Comparison of ENCODE assay signal across 1 cellular context in the genomic region with DNA sequence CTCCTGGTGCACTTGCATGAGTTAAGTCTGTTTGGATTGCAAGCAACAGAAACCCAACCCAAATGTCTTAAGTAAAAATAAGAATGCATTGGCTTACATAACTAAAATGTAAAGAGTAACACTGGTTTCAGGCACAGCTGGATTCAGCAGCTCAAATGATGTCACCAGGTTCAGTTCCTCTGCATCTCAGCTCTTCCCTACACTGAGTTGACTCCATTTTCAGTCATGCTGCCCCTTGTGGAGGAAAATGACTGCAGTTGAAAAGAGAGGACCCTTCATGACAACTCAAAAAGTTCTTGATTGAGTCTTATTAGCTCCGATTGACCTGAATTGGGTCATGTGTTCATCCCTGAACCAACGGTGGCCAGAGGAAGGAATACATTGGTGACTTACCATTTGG.
TF ChIP-seq lines count a peak whose summit lies in the region.

No MANE protein-coding gene starts in this region.

TF ChIP-seq in GM23338, 12 proteins besides CTCF, POLR2A, EP300 and RAD21 (continued from another document):
- TF ChIP-seq, protein P1, sequence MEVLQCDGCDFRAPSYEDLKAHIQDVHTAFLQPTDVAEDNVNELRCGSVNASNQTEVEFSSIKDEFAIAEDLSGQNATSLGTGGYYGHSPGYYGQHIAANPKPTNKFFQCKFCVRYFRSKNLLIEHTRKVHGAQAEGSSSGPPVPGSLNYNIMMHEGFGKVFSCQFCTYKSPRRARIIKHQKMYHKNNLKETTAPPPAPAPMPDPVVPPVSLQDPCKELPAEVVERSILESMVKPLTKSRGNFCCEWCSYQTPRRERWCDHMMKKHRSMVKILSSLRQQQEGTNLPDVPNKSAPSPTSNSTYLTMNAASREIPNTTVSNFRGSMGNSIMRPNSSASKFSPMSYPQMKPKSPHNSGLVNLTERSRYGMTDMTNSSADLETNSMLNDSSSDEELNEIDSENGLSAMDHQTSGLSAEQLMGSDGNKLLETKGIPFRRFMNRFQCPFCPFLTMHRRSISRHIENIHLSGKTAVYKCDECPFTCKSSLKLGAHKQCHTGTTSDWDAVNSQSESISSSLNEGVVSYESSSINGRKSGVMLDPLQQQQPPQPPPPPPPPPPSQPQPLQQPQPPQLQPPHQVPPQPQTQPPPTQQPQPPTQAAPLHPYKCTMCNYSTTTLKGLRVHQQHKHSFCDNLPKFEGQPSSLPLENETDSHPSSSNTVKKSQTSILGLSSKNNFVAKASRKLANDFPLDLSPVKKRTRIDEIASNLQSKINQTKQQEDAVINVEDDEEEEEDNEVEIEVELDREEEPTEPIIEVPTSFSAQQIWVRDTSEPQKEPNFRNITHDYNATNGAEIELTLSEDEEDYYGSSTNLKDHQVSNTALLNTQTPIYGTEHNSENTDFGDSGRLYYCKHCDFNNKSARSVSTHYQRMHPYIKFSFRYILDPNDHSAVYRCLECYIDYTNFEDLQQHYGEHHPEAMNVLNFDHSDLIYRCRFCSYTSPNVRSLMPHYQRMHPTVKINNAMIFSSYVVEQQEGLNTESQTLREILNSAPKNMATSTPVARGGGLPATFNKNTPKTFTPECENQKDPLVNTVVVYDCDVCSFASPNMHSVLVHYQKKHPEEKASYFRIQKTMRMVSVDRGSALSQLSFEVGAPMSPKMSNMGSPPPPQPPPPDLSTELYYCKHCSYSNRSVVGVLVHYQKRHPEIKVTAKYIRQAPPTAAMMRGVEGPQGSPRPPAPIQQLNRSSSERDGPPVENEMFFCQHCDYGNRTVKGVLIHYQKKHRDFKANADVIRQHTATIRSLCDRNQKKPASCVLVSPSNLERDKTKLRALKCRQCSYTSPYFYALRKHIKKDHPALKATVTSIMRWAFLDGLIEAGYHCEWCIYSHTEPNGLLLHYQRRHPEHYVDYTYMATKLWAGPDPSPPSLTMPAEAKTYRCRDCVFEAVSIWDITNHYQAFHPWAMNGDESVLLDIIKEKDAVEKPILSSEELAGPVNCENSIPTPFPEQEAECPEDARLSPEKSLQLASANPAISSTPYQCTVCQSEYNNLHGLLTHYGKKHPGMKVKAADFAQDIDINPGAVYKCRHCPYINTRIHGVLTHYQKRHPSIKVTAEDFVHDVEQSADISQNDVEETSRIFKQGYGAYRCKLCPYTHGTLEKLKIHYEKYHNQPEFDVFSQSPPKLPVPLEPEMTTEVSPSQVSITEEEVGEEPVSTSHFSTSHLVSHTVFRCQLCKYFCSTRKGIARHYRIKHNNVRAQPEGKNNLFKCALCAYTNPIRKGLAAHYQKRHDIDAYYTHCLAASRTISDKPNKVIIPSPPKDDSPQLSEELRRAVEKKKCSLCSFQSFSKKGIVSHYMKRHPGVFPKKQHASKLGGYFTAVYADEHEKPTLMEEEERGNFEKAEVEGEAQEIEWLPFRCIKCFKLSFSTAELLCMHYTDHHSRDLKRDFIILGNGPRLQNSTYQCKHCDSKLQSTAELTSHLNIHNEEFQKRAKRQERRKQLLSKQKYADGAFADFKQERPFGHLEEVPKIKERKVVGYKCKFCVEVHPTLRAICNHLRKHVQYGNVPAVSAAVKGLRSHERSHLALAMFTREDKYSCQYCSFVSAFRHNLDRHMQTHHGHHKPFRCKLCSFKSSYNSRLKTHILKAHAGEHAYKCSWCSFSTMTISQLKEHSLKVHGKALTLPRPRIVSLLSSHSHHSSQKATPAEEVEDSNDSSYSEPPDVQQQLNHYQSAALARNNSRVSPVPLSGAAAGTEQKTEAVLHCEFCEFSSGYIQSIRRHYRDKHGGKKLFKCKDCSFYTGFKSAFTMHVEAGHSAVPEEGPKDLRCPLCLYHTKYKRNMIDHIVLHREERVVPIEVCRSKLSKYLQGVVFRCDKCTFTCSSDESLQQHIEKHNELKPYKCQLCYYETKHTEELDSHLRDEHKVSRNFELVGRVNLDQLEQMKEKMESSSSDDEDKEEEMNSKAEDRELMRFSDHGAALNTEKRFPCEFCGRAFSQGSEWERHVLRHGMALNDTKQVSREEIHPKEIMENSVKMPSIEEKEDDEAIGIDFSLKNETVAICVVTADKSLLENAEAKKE (CRISPR knock-in tag; IDR thresholded peaks at IDR 0.05) = no peak
- TF ChIP-seq POLR2AphosphoS5 (IDR thresholded peaks at IDR 0.05; ENCODE audit: low read depth) = no peak
- TF ChIP-seq, protein P2, sequence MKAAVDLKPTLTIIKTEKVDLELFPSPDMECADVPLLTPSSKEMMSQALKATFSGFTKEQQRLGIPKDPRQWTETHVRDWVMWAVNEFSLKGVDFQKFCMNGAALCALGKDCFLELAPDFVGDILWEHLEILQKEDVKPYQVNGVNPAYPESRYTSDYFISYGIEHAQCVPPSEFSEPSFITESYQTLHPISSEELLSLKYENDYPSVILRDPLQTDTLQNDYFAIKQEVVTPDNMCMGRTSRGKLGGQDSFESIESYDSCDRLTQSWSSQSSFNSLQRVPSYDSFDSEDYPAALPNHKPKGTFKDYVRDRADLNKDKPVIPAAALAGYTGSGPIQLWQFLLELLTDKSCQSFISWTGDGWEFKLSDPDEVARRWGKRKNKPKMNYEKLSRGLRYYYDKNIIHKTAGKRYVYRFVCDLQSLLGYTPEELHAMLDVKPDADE (IDR thresholded peaks at IDR 0.05) = no peak
- TF ChIP-seq ZNF114 (CRISPR knock-in tag; IDR thresholded peaks at IDR 0.05) = no peak
- no peak for TF ChIP-seq NANOG (IDR thresholded peaks at IDR 0.05; ENCODE audit: borderline replicate concordance)
- TF ChIP-seq EZH2phosphoT487 (IDR thresholded peaks at IDR 0.05; ENCODE audit: unreplicated experiment) = no peak
